In genomic region chr12:69470189-69471094, GRCh38 we compare ENCODE assay signal across 8 cellular contexts. TPM values are rescaled to one million over a fixed set of nuclear protein-coding genes. Genes with fewer than 3 reads are reported as not detected.
DNase-seq lines count a peak whose midpoint lies in the region; ATAC-seq, FAIRE-seq and TF ChIP-seq lines count a peak whose summit lies in the region.

A gene with protein sequence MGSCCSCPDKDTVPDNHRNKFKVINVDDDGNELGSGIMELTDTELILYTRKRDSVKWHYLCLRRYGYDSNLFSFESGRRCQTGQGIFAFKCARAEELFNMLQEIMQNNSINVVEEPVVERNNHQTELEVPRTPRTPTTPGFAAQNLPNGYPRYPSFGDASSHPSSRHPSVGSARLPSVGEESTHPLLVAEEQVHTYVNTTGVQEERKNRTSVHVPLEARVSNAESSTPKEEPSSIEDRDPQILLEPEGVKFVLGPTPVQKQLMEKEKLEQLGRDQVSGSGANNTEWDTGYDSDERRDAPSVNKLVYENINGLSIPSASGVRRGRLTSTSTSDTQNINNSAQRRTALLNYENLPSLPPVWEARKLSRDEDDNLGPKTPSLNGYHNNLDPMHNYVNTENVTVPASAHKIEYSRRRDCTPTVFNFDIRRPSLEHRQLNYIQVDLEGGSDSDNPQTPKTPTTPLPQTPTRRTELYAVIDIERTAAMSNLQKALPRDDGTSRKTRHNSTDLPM (plus strand): TSS chr12:69470388. CDS start chr12:69569031, 98,643 bp downstream.

- H3K79me2 ChIP-seq in Karpas-422 (ENCODE audit: low read length), result peaks cover 52% of the 10 kb centered on the region

- no peaks in the 10 kb centered on the region for H3K36me3 Mint-ChIP-seq in natural killer cell

- peak within 1 kb of the TSS; percentile 45 for H2AFZ ChIP-seq in Karpas-422 (ENCODE audit: low read length)

- H3K9ac ChIP-seq in Karpas-422 (ENCODE audit: low read length), result peak within 1 kb of the TSS; percentile 87

- H3K36me3 ChIP-seq in Karpas-422 (ENCODE audit: insufficient read depth, low read length), result 0 out of 2 replicates have a peak, but pooled peaks cover 5% of the 10 kb centered on the region

- H3K9me3 ChIP-seq in Karpas-422 (ENCODE audit: low read length), result no peaks in the 10 kb centered on the region

- H3K27ac ChIP-seq in Karpas-422 (ENCODE audit: low read length), result peak within 1 kb of the TSS; percentile 45; the same call in 1 of the 2 replicates

- H3K9me3 Mint-ChIP-seq in natural killer cell, result no peaks in the 10 kb centered on the region

- H3K4me3 ChIP-seq in Karpas-422 (ENCODE audit: low read length) (peak within 1 kb of the TSS; percentile 97), fibroblast of mammary gland (ENCODE audit: control insufficient read depth, low read depth, low read length) (peak within 1 kb of the TSS; percentile 88)

- peaks cover 56% of the 10 kb centered on the region for H3K4me1 ChIP-seq in Karpas-422 (ENCODE audit: low read length)

- H3K4me3 Mint-ChIP-seq in natural killer cell, result peak within 1 kb of the TSS; percentile 93

- intact Hi-C loops in natural killer cell (cut with micrococcal nuclease), result loop anchor here (2.0 kb wide), 1 partner anchor 100 kb away; no protein-coding TSS in a partner anchor

- H3K4me1 Mint-ChIP-seq in natural killer cell, result peaks cover 29 to 34% of the 10 kb centered on the region in 2 donors

- H3K27me3 Mint-ChIP-seq in natural killer cell (ENCODE audit: low read depth in 2 of 2), result no peaks in the 10 kb centered on the region

- H3K27ac Mint-ChIP-seq in natural killer cell, result peak within 1 kb of the TSS; percentile 82 to 93

- no peaks in the 10 kb centered on the region for H3K9me2 ChIP-seq in Karpas-422 (replicated peaks; ENCODE audit: insufficient read depth, low read length)

- TF ChIP-seq CTCF in fibroblast of mammary gland (conservative IDR thresholded peaks at IDR 0.05; ENCODE audit: control insufficient read depth, insufficient read depth, low read depth, low read length) (peak; percentile 34), natural killer cell (IDR thresholded peaks at IDR 0.05) (no peak)

- peak within 1 kb of the TSS; percentile 76 for H3K4me2 ChIP-seq in Karpas-422 (ENCODE audit: low read depth, low read length, poor library complexity, severe bottlenecking)

- ATAC-seq in GM21825 (IDR thresholded peaks at IDR 0.05; ENCODE audit: unreplicated experiment), result peak; percentile 95
- peak; percentile 96 to 97 (median 97) for ATAC-seq in natural killer cell

- no peaks in the 10 kb centered on the region for H3K27me3 ChIP-seq in Karpas-422 (ENCODE audit: low read length)

- H4K20me1 ChIP-seq in Karpas-422 (ENCODE audit: insufficient read depth, low read depth, low read length), result peaks cover 14% of the 10 kb centered on the region; the same call in 1 of the 2 replicates

- peak; percentile 43 for FAIRE-seq in RCC 7860 (lab: Jason Lieb, UNC)

- DNase-seq in Daoy (ENCODE audit: low read depth) (peak; percentile 94), Karpas-422 (peak; percentile 95), RCC 7860 (ENCODE audit: low spot score) (peak; percentile 63), fibroblast of mammary gland (ENCODE audit: low read depth) (peak; percentile 86), natural killer cell (peak; percentile 67)
- peak; percentile 70 to 75 for DNase-seq in activated T-helper 1 cell treated with anti-CD3 and anti-CD28 coated beads, Interleukin-2, amount 50 U/mL, for 16 hours (ENCODE audit: low read depth in 1 of 2, low spot score in 1 of 2)
- peak; percentile 84 for DNase-seq in stimulated activated naive CD4-positive, alpha-beta T cell treated with Interleukin-2 at 50 U/mL for 16 hours (lab: John Stamatoyannopoulos, UW)

RNA-seq across cellular contexts. Expression of the gene that starts here (rescaled TPM):
- total RNA-seq in Daoy (2014; rRNA removed; shearing (Covaris generic)), result 17.8 and 39.7 TPM in 2 replicates
- total RNA-seq in Karpas-422 (2014; rRNA removed; shearing (Covaris generic); ENCODE audit: low replicate concordance), result 18.7 and 26.1 TPM in 2 replicates
- total RNA-seq in natural killer cell, result 10 to 100 TPM; 25.6 to 33.8 (median 28.2) TPM

Comparison
In these comparisons a context has a peak if more than half of its experiments do, and no peak if none do; other contexts are left out.
1. Peak in every context shown above with its lines: DNase-seq, ATAC-seq, H3K4me3 ChIP-seq and H3K27ac ChIP-seq.